Comparison of ENCODE assay signal across 1 cellular context in the genomic region with DNA sequence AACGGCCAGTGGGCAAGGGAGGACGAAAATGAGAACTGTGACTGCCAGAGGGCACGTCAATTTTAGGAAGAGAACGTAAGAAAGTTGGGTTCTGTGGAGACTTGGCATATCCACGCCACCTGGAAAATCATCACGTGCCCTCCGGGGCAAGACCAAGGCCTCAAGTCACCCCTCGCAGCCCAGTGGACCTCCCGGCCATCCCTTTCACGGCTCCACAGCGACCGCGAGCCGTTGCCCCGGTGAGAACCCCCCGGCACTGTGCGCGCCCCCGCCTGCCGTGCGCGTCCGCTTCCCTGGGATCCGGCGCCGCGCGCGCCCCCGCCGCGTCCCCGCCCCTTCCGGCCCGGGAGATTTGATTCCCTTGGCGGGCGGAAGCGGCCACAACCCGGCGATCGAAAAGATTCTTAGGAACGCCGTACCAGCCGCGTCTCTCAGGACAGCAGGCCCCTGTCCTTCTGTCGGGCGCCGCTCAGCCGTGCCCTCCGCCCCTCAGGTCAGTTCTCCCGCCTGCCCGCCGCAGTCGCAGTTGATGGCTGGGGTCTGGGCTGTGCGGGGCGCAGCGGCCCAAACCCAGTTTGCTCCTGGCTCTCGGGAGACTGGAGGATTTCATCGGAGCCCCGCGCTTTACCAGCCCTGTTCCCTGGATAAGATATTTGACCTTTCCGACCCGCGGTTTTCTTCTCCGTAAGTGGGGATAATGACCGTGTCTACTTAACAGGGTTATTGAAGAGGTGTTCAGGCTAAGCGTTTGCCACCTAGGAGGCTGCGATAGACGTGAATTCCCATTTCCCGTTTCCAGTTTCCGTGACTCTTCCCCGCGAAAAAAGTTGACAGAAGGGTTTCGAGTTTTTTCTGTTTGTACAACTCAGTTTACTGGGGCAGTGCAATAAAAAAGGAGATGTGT.
TF ChIP-seq lines count a peak whose summit lies in the region.

A gene (plus strand): TSS at position 381 of the 904 bp plus-strand sequence. CDS start 8,787 bp downstream, outside the sequence.

TF ChIP-seq in HepG2, 621 proteins besides CTCF, POLR2A, EP300 and RAD21 (continued from another document and continues in another):
- TF ChIP-seq, protein P1, sequence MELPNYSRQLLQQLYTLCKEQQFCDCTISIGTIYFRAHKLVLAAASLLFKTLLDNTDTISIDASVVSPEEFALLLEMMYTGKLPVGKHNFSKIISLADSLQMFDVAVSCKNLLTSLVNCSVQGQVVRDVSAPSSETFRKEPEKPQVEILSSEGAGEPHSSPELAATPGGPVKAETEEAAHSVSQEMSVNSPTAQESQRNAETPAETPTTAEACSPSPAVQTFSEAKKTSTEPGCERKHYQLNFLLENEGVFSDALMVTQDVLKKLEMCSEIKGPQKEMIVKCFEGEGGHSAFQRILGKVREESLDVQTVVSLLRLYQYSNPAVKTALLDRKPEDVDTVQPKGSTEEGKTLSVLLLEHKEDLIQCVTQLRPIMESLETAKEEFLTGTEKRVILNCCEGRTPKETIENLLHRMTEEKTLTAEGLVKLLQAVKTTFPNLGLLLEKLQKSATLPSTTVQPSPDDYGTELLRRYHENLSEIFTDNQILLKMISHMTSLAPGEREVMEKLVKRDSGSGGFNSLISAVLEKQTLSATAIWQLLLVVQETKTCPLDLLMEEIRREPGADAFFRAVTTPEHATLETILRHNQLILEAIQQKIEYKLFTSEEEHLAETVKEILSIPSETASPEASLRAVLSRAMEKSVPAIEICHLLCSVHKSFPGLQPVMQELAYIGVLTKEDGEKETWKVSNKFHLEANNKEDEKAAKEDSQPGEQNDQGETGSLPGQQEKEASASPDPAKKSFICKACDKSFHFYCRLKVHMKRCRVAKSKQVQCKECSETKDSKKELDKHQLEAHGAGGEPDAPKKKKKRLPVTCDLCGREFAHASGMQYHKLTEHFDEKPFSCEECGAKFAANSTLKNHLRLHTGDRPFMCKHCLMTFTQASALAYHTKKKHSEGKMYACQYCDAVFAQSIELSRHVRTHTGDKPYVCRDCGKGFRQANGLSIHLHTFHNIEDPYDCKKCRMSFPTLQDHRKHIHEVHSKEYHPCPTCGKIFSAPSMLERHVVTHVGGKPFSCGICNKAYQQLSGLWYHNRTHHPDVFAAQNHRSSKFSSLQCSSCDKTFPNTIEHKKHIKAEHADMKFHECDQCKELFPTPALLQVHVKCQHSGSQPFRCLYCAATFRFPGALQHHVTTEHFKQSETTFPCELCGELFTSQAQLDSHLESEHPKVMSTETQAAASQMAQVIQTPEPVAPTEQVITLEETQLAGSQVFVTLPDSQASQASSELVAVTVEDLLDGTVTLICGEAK (IDR thresholded peaks at IDR 0.05), result no peak
- TF ChIP-seq, protein P1 (CRISPR knock-in tag; IDR thresholded peaks at IDR 0.05), result peak; percentile 33; the same call in 1 of the 2 replicates
- TF ChIP-seq, protein P2, sequence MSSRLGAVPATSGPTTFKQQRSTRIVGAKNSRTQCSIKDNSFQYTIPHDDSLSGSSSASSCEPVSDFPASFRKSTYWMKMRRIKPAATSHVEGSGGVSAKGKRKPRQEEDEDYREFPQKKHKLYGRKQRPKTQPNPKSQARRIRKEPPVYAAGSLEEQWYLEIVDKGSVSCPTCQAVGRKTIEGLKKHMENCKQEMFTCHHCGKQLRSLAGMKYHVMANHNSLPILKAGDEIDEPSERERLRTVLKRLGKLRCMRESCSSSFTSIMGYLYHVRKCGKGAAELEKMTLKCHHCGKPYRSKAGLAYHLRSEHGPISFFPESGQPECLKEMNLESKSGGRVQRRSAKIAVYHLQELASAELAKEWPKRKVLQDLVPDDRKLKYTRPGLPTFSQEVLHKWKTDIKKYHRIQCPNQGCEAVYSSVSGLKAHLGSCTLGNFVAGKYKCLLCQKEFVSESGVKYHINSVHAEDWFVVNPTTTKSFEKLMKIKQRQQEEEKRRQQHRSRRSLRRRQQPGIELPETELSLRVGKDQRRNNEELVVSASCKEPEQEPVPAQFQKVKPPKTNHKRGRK (CRISPR knock-in tag; IDR thresholded peaks at IDR 0.05), result no peak
- TF ChIP-seq MZF1 (CRISPR knock-in tag; IDR thresholded peaks at IDR 0.05; ENCODE audit: borderline replicate concordance) (no peak), EEA1 (CRISPR knock-in tag; IDR thresholded peaks at IDR 0.05; ENCODE audit: borderline replicate concordance) (no peak), PAX8 (CRISPR knock-in tag; IDR thresholded peaks at IDR 0.05; ENCODE audit: borderline replicate concordance) (no peak), HOXD1 (CRISPR knock-in tag; IDR thresholded peaks at IDR 0.05) (no peak), ARNT (IDR thresholded peaks at IDR 0.05) (no peak), ZSCAN21 (CRISPR knock-in tag; IDR thresholded peaks at IDR 0.05; ENCODE audit: borderline replicate concordance) (peak; percentile 79; the same call in 1 of the 2 replicates), MEIS1 (CRISPR knock-in tag; IDR thresholded peaks at IDR 0.05; ENCODE audit: borderline replicate concordance) (no peak), CHD4 (IDR thresholded peaks at IDR 0.05; ENCODE audit: borderline replicate concordance, low read length) (no peak), KLF12 (CRISPR knock-in tag; IDR thresholded peaks at IDR 0.05; ENCODE audit: borderline replicate concordance) (peak; percentile 76; the same call in 1 of the 2 replicates), BCL6 (CRISPR knock-in tag; IDR thresholded peaks at IDR 0.05) (no peak), HMGA1 (CRISPR knock-in tag; conservative IDR thresholded peaks at IDR 0.05) (no peak), GTF3A (CRISPR knock-in tag; conservative IDR thresholded peaks at IDR 0.05) (no peak), FIP1L1 (IDR thresholded peaks at IDR 0.05; ENCODE audit: borderline replicate concordance, insufficient read depth, low read depth, low read length) (no peak), NR1H2 (CRISPR knock-in tag; IDR thresholded peaks at IDR 0.05; ENCODE audit: borderline replicate concordance, low read depth) (no peak), STAG1 (CRISPR knock-in tag; IDR thresholded peaks at IDR 0.05) (no peak), ZNF136 (CRISPR knock-in tag; IDR thresholded peaks at IDR 0.05; ENCODE audit: low read depth) (no peak), JDP2 (CRISPR knock-in tag; IDR thresholded peaks at IDR 0.05; ENCODE audit: borderline replicate concordance) (no peak), NFATC3 (CRISPR knock-in tag; IDR thresholded peaks at IDR 0.05) (0 out of 2 replicates have a peak, but pooled peaks have one; percentile 70), ZNF75D (CRISPR knock-in tag; IDR thresholded peaks at IDR 0.05; ENCODE audit: borderline replicate concordance) (no peak), ERF (CRISPR knock-in tag; IDR thresholded peaks at IDR 0.05) (no peak), SRF (IDR thresholded peaks at IDR 0.05; ENCODE audit: low read depth, low read length) (no peak), ZNF225 (CRISPR knock-in tag; IDR thresholded peaks at IDR 0.05) (no peak), ZNF253 (CRISPR knock-in tag; IDR thresholded peaks at IDR 0.05; ENCODE audit: borderline replicate concordance) (no peak; the same call in 1 of the 2 replicates), ATF7-NPFF (CRISPR knock-in tag; IDR thresholded peaks at IDR 0.05; ENCODE audit: low read depth) (peak; percentile 93), ZBTB21 (CRISPR knock-in tag; IDR thresholded peaks at IDR 0.05) (no peak), JUN (CRISPR knock-in tag; IDR thresholded peaks at IDR 0.05) (no peak), U2AF2 (IDR thresholded peaks at IDR 0.05; ENCODE audit: low read depth, low read length) (no peak), POLR2AphosphoS2 (IDR thresholded peaks at IDR 0.05; ENCODE audit: low read depth, low read length) (no peak), ZMYM2 (CRISPR knock-in tag; IDR thresholded peaks at IDR 0.05) (no peak), LCORL (IDR thresholded peaks at IDR 0.05) (no peak), LCORL (CRISPR knock-in tag; IDR thresholded peaks at IDR 0.05) (no peak), PHB2 (IDR thresholded peaks at IDR 0.05; ENCODE audit: partially characterized antibody) (no peak), ZSCAN29 (CRISPR knock-in tag; conservative IDR thresholded peaks at IDR 0.05) (peak; percentile 64; the same call in 1 of the 2 replicates), ZNF33A (CRISPR knock-in tag; IDR thresholded peaks at IDR 0.05; ENCODE audit: borderline replicate concordance) (no peak), ZNF660 (CRISPR knock-in tag; IDR thresholded peaks at IDR 0.05; ENCODE audit: borderline replicate concordance, low read depth) (no peak), ZNF747 (CRISPR knock-in tag; IDR thresholded peaks at IDR 0.05; ENCODE audit: borderline replicate concordance) (no peak), MAFG (CRISPR knock-in tag; IDR thresholded peaks at IDR 0.05) (no peak), ZNF605 (CRISPR knock-in tag; IDR thresholded peaks at IDR 0.05) (no peak)
- TF ChIP-seq, protein P3, sequence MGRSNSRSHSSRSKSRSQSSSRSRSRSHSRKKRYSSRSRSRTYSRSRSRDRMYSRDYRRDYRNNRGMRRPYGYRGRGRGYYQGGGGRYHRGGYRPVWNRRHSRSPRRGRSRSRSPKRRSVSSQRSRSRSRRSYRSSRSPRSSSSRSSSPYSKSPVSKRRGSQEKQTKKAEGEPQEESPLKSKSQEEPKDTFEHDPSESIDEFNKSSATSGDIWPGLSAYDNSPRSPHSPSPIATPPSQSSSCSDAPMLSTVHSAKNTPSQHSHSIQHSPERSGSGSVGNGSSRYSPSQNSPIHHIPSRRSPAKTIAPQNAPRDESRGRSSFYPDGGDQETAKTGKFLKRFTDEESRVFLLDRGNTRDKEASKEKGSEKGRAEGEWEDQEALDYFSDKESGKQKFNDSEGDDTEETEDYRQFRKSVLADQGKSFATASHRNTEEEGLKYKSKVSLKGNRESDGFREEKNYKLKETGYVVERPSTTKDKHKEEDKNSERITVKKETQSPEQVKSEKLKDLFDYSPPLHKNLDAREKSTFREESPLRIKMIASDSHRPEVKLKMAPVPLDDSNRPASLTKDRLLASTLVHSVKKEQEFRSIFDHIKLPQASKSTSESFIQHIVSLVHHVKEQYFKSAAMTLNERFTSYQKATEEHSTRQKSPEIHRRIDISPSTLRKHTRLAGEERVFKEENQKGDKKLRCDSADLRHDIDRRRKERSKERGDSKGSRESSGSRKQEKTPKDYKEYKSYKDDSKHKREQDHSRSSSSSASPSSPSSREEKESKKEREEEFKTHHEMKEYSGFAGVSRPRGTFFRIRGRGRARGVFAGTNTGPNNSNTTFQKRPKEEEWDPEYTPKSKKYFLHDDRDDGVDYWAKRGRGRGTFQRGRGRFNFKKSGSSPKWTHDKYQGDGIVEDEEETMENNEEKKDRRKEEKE (IDR thresholded peaks at IDR 0.05), result no peak
- TF ChIP-seq, protein P4, sequence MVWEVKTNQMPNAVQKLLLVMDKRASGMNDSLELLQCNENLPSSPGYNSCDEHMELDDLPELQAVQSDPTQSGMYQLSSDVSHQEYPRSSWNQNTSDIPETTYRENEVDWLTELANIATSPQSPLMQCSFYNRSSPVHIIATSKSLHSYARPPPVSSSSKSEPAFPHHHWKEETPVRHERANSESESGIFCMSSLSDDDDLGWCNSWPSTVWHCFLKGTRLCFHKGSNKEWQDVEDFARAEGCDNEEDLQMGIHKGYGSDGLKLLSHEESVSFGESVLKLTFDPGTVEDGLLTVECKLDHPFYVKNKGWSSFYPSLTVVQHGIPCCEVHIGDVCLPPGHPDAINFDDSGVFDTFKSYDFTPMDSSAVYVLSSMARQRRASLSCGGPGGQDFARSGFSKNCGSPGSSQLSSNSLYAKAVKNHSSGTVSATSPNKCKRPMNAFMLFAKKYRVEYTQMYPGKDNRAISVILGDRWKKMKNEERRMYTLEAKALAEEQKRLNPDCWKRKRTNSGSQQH (CRISPR knock-in tag; IDR thresholded peaks at IDR 0.05; ENCODE audit: low read depth), result peak; percentile 93
- TF ChIP-seq, protein P5, sequence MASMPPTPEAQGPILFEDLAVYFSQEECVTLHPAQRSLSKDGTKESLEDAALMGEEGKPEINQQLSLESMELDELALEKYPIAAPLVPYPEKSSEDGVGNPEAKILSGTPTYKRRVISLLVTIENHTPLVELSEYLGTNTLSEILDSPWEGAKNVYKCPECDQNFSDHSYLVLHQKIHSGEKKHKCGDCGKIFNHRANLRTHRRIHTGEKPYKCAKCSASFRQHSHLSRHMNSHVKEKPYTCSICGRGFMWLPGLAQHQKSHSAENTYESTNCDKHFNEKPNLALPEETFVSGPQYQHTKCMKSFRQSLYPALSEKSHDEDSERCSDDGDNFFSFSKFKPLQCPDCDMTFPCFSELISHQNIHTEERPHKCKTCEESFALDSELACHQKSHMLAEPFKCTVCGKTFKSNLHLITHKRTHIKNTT (CRISPR knock-in tag; IDR thresholded peaks at IDR 0.05), result 0 out of 2 replicates have a peak, but pooled peaks have one; percentile 47
- TF ChIP-seq, protein P6, sequence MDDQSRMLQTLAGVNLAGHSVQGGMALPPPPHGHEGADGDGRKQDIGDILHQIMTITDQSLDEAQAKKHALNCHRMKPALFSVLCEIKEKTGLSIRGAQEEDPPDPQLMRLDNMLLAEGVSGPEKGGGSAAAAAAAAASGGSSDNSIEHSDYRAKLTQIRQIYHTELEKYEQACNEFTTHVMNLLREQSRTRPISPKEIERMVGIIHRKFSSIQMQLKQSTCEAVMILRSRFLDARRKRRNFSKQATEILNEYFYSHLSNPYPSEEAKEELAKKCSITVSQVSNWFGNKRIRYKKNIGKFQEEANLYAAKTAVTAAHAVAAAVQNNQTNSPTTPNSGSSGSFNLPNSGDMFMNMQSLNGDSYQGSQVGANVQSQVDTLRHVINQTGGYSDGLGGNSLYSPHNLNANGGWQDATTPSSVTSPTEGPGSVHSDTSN (CRISPR knock-in tag; IDR thresholded peaks at IDR 0.05; ENCODE audit: borderline replicate concordance), result no peak
- TF ChIP-seq, protein P7, sequence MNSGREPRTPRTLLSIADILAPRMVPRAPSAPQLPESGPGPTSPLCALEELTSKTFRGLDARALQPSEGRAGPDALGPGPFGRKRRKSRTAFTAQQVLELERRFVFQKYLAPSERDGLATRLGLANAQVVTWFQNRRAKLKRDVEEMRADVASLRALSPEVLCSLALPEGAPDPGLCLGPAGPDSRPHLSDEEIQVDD (CRISPR knock-in tag; IDR thresholded peaks at IDR 0.05; ENCODE audit: borderline replicate concordance), result no peak
